ENCODE assay signal across 17 cellular contexts in the genomic region with DNA sequence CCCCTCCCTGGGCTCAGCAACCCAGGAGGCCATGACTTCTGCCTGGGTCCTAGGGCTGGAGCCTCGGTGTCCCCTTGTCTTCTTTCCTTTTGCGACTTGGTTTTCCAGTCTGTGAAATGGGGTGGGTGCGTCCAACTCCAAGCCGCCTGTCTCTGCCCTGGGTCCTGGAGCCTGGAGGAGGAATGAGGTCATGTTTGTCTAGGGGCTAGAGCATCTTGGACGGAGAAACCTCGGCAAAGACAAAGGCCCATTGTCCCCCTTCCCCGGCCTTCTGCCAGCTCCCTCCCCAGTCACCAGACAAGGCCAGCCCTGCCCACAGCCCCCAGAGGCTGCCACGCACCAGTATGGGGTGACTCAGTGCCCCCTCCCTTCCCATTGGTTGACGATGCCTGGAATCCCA. TPM values are rescaled to one million over a fixed set of nuclear protein-coding genes. Genes with fewer than 3 reads are reported as not detected.
A peak's percentile ranks its signal among the peaks of the same experiment; 100 is the strongest.
DNase-seq lines count a peak whose midpoint lies in the region; ATAC-seq and TF ChIP-seq lines count a peak whose summit lies in the region.
"Had no signal": no experiment of that assay in that cellular context is flagged by ENCODE, and none has a peak within 500 bp of the region (broad histone marks: within the 10 kb centered on the region; RNA-seq: fewer than 3 reads in every experiment).

No MANE protein-coding gene starts in this region.

- TF ChIP-seq CTCF in ascending aorta (IDR thresholded peaks at IDR 0.05) = no peak
- TF ChIP-seq CTCF in heart right ventricle (IDR thresholded peaks at IDR 0.05) = no peak
- no peak for TF ChIP-seq CTCF in smooth muscle cell (IDR thresholded peaks at IDR 0.05; ENCODE audit: borderline replicate concordance, insufficient read depth, poor library complexity, severe bottlenecking)

- peak in 5 of 8 donors; percentile 11 to 46 (median 22) for ATAC-seq in heart right ventricle
- ATAC-seq in HG02981 (IDR thresholded peaks at IDR 0.05; ENCODE audit: unreplicated experiment) = no peak
- ATAC-seq: effector memory CD8-positive, alpha-beta T cell; GM23338 had no signal

- H3K9me3 ChIP-seq in ascending aorta (no peaks in the 10 kb centered on the region), heart right ventricle (no peaks in the 10 kb centered on the region), smooth muscle cell (replicated peaks; ENCODE audit: low read depth) (no peaks in the 10 kb centered on the region)

- H3K4me3 ChIP-seq in ascending aorta (no peak overlapping the region), heart right ventricle (no peak overlapping the region), smooth muscle cell (no peak overlapping the region)
- H3K4me3 ChIP-seq: GM23338 had no signal

- H3K27me3 ChIP-seq in ascending aorta (no peaks in the 10 kb centered on the region), heart right ventricle (no peaks in the 10 kb centered on the region), smooth muscle cell (ENCODE audit: low read depth) (no peaks in the 10 kb centered on the region)

- H3K36me3 ChIP-seq in ascending aorta (no peaks in the 10 kb centered on the region), heart right ventricle (no peaks in the 10 kb centered on the region), smooth muscle cell (ENCODE audit: low read depth) (no peaks in the 10 kb centered on the region)

- intact Hi-C loops in ascending aorta (cut with DNase I) (no loop called here), heart right ventricle (cut with DNase I) (loop anchor here in 3 of 10 donors (5.0 kb wide), 2 partner anchors 34 to 39 kb away; a partner anchor contains a TSS)

- no peak overlapping the region for H2AFZ ChIP-seq in smooth muscle cell (ENCODE audit: low read depth)
- H2AFZ ChIP-seq: GM23338 had no signal

- no peaks in the 10 kb centered on the region for H4K20me1 ChIP-seq in smooth muscle cell (ENCODE audit: low read depth)

- no peaks in the 10 kb centered on the region for H3K79me2 ChIP-seq in smooth muscle cell (ENCODE audit: low read depth)

- WGBS in heart right ventricle, 2 donors = 55 to 70% methylated on average over 9 of the region's 9 CpGs
- WGBS in smooth muscle cell (ENCODE audit: low lambda C conversion rate) = 66% methylated on average over 9 of the region's 9 CpGs

- no peaks in the 10 kb centered on the region for H3F3A ChIP-seq in smooth muscle cell (ENCODE audit: low read depth)

- H3K27ac ChIP-seq in ascending aorta (peak overlapping the region; percentile 94), heart right ventricle (no peak overlapping the region), smooth muscle cell (ENCODE audit: low read depth) (no peak overlapping the region)

- peak; percentile 20 for DNase-seq in ELR (ENCODE audit: low read depth)
- DNase-seq in ascending aorta (ENCODE audit: low spot score in 2 of 2) = no peak
- peak in 1 of 2 donors; percentile 58 for DNase-seq in heart right ventricle
- DNase-seq in putamen (ENCODE audit: low spot score) = peak; percentile 84
- no peak for DNase-seq in SHP77 treated with DMSO at 0.1 percent for 48 hours (lab: John Stamatoyannopoulos, UW)
- no peak for DNase-seq in dedifferentiated amniotic fluid mesenchymal stem cell (ENCODE audit: extremely low spot score)
- DNase-seq in smooth muscle cell (lab: John Stamatoyannopoulos, UW; ENCODE audit: unreplicated experiment) = no peak
- DNase-seq: activated CD4-positive, alpha-beta T cell treated with anti-CD3 and anti-CD28 coated beads, Interleukin-2, amount 10 ng/mL, durations not matched to agents 7 days and 5 days; activated naive CD4-positive, alpha-beta T cell treated with anti-CD3 and anti-CD28 coated beads, Interleukin-2, amount 50 U/mL, for 16 hours; COR-L47; effector memory CD8-positive, alpha-beta T cell; MM.1S; naive B cell; NCI-H2081 treated with DMSO at 0.1 percent for 48 hours; NCI-H524 treated with DMSO at 0.1 percent for 48 hours had no signal

- no peak overlapping the region for H3K4me2 ChIP-seq in smooth muscle cell
- H3K4me2 ChIP-seq: GM23338 had no signal

- H3K4me1 ChIP-seq in ascending aorta (peaks cover 12 to 54% of the 10 kb centered on the region in 2 donors), heart right ventricle (peaks cover 0 to 36% (median 17%) of the 10 kb centered on the region in 9 donors), smooth muscle cell (ENCODE audit: low read depth) (no peaks in the 10 kb centered on the region)

- no peak overlapping the region for H3K9ac ChIP-seq in smooth muscle cell (ENCODE audit: low read depth)

RNA-seq across cellular contexts. Expression of a gene that starts 39.8 kb away (rescaled TPM):
- total RNA-seq in ascending aorta (395 TPM), heart right ventricle (10 to 100 TPM; 14.2 to 65.0 (median 22.0) TPM), smooth muscle cell (0.13 and 1.1 TPM in 2 replicates)
- polyA plus RNA-seq in heart right ventricle (10 to 100 TPM; 65.8 to 99.8 TPM), smooth muscle cell (0.21 TPM in 1 of 2 replicates, not detected in the other)
- total RNA-seq: activated CD4-positive, alpha-beta T cell treated with anti-CD3 and anti-CD28 coated beads, Interleukin-2, amount 10 ng/mL, durations not matched to agents 7 days and 5 days had no signal

Comparison
In these comparisons a context has a peak if more than half of its experiments do, and no peak if none do; other contexts are left out.
1. DNase-seq: peak in ELR (single experiment) and putamen (single experiment); none in ascending aorta (0 of 2), SHP77 treated with DMSO at 0.1 percent for 48 hours (single experiment), dedifferentiated amniotic fluid mesenchymal stem cell (single experiment) and smooth muscle cell (single experiment).
2. H3K27ac ChIP-seq: peak in ascending aorta (2 of 2); none in heart right ventricle (0 of 10) and smooth muscle cell (single experiment).